In the genomic region with DNA sequence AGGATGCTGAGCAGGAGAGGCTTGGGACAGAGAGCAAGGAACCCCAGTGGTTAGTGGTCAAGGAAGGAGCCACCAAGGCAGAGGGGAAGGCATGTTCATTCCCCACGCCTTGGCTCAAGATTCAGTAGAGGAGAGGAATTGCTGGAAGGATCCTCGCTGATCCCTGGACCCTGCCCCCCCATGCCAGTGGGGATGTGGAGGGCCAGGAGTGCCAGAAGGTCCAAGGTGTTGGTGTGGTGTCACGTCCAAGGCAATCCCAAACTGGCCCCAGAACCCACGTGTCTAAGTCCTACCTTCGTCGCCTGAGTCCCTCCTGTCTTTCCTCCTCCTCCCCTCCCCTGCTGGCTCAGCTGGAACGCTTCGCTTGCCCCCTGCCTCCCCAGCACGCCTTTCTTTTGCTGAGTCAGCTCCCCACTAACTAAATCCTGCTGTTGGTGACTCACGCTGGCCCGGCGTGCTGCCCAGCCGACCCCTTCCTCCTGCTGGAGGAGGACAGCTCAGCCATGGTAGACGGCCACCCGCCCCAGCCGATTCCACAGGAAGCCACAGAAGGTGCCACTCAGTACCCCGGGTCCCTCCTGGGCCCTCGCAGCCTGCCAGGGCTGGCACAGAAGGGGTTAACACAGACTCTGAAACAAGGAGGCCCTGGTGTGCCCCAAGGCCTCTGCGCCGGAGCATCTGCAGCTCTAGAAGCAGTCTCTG, we compare ENCODE assay signal across 10 cellular contexts. TPM values are rescaled to one million over a fixed set of nuclear protein-coding genes. Genes with fewer than 3 reads are reported as not detected.
DNase-seq lines count a peak whose midpoint lies in the region; FAIRE-seq and TF ChIP-seq lines count a peak whose summit lies in the region.
"Had no signal": no experiment of that assay in that cellular context is flagged by ENCODE, and none has a peak within 500 bp of the region (broad histone marks: within the 10 kb centered on the region; RNA-seq: fewer than 3 reads in every experiment).

No MANE protein-coding gene starts in this region.

- TF ChIP-seq CTCF in AG09309 (IDR thresholded peaks at IDR 0.05; ENCODE audit: control insufficient read depth, insufficient read depth, low read depth, low read length, missing control alignments) (peak; percentile 28), NB4 (IDR thresholded peaks at IDR 0.05; ENCODE audit: low read depth, low read length) (no peak), endothelial cell of umbilical vein (IDR thresholded peaks at IDR 0.05; ENCODE audit: extremely low read depth in 1 of 2, insufficient read depth in 1 of 2, low read depth in 1 of 2, low read length in 2 of 2) (no peak), nephron progenitor cell (IDR thresholded peaks at IDR 0.05) (no peak)

- peaks cover 10% of the 10 kb centered on the region for H3K36me3 Mint-ChIP-seq in nephron progenitor cell (ENCODE audit: low read depth)

- H4K20me1 ChIP-seq in endothelial cell of umbilical vein (replicated peaks; ENCODE audit: control insufficient read depth, extremely low read depth, insufficient read depth, low read length): no peaks in the 10 kb centered on the region

- no peaks in the 10 kb centered on the region for H3K79me2 ChIP-seq in endothelial cell of umbilical vein (ENCODE audit: control insufficient read depth, insufficient read depth, low read length)

- H3K9me3 Mint-ChIP-seq in nephron progenitor cell: no peaks in the 10 kb centered on the region
- H3K9me3 Mint-ChIP-seq: activated T-cell treated with anti-CD3 and anti-CD28 coated beads, Interleukin-2, amount 50 U/mL, for 4 hours had no signal

- H3K27ac Mint-ChIP-seq in nephron progenitor cell: peak overlapping the region; percentile 59

- BruUV-seq in endothelial cell of umbilical vein (replicated peaks; lab: Mats Ljungman, UMichigan): no TSS peak

- H3K4me1 ChIP-seq in endothelial cell of umbilical vein (ENCODE audit: control insufficient read depth, extremely low read depth, insufficient read depth, low read length): no peaks in the 10 kb centered on the region

- no peak overlapping the region for H3K4me2 ChIP-seq in endothelial cell of umbilical vein (ENCODE audit: insufficient read depth, low read length)

- H3K4me1 Mint-ChIP-seq in nephron progenitor cell: peaks cover 57% of the 10 kb centered on the region

- H3K4me3 ChIP-seq in AG09309 (ENCODE audit: control insufficient read depth, low read depth, low read length): no peak overlapping the region
- no peak overlapping the region for H3K4me3 ChIP-seq in NB4 (ENCODE audit: low read depth, low read length)
- H3K4me3 ChIP-seq in endothelial cell of umbilical vein (replicated peaks in 1 of 3; ENCODE audit: insufficient read depth in 1 of 3, low read depth in 1 of 3, low read length in 3 of 3): no peak overlapping the region

- H2AFZ ChIP-seq in endothelial cell of umbilical vein (ENCODE audit: low read depth, low read length): no peak overlapping the region

- H3K36me3 ChIP-seq in endothelial cell of umbilical vein (ENCODE audit: control insufficient read depth in 2 of 2, extremely low read depth in 1 of 2, insufficient read depth in 2 of 2, low read length in 2 of 2): peaks cover 0 to 2% of the 10 kb centered on the region in 2 experiments

- H3K27me3 Mint-ChIP-seq in nephron progenitor cell (ENCODE audit: low read depth, poor library complexity): no peaks in the 10 kb centered on the region

- no peak for TF ChIP-seq POLR2A in NB4 (IDR thresholded peaks at IDR 0.05; ENCODE audit: extremely low read depth, insufficient read length)
- no peak for TF ChIP-seq POLR2A in endothelial cell of umbilical vein (IDR thresholded peaks at IDR 0.05; ENCODE audit: low read depth, low read length)

- peak; percentile 85 for FAIRE-seq in endothelial cell of umbilical vein (lab: Jason Lieb, UNC)

- no peak overlapping the region for H3K9ac ChIP-seq in endothelial cell of umbilical vein (replicated peaks; ENCODE audit: extremely low read depth, insufficient read depth, low read length)

- intact Hi-C loops in endothelial cell of umbilical vein (cut with micrococcal nuclease): loop anchor here (5.0 kb wide), 2 partner anchors 48 to 63 kb away; no protein-coding TSS in a partner anchor

- dilution Hi-C loops in endothelial cell of umbilical vein (cut with MboI; ENCODE audit: extremely low pct_ligation_motif_present, low sequenced_read_pairs): loop anchor here (25.0 kb wide), 1 partner anchor 198 kb away; a partner anchor contains a TSS

- H3K9me1 ChIP-seq in endothelial cell of umbilical vein (replicated peaks; ENCODE audit: control insufficient read depth, extremely low read depth, insufficient read depth, low read length): no peaks in the 10 kb centered on the region

- DNase-seq in AG09309 (ENCODE audit: low read depth) (no peak), NB4 (ENCODE audit: low read depth) (peak; percentile 73), endothelial cell of umbilical vein (ENCODE audit: low read depth, low spot score) (peak; percentile 37), nephron progenitor cell (peak; percentile 37), DMS 273 treated with DMSO at 0.1 percent for 48 hours (lab: John Stamatoyannopoulos, UW) (no peak)
- no peak for DNase-seq in activated naive CD4-positive, alpha-beta T cell (lab: John Stamatoyannopoulos, UW)
- DNase-seq in NK-92 treated with Interleukin-12 subunit alpha and Interleukin-12 subunit beta, amount 100 ng/mL, for 24 hours (lab: John Stamatoyannopoulos, UW): no peak
- no peak for DNase-seq in activated CD4-positive, alpha-beta T cell treated with anti-CD3 and anti-CD28 coated beads for 48 hours
- DNase-seq: activated T-cell treated with anti-CD3 and anti-CD28 coated beads, Interleukin-2, amount 50 U/mL, for 4 hours; DMS79 had no signal

- no peak overlapping the region for H3K27ac ChIP-seq in endothelial cell of umbilical vein (ENCODE audit: insufficient read depth, low read depth, low read length)

- H3K4me3 Mint-ChIP-seq in nephron progenitor cell: peak overlapping the region; percentile 26
- H3K4me3 Mint-ChIP-seq: activated T-cell treated with anti-CD3 and anti-CD28 coated beads, Interleukin-2, amount 50 U/mL, for 4 hours had no signal

- no peaks in the 10 kb centered on the region for H3K27me3 ChIP-seq in endothelial cell of umbilical vein (ENCODE audit: control insufficient read depth in 2 of 2, insufficient read depth in 2 of 2, low read length in 2 of 2)

- H3K9me3 ChIP-seq in endothelial cell of umbilical vein (replicated peaks; ENCODE audit: control insufficient read depth, insufficient read depth, low read length): no peaks in the 10 kb centered on the region

- POLR2A ChIA-PET in endothelial cell of umbilical vein (lab: Charles Lee): no interaction called here

- CTCF ChIA-PET in endothelial cell of umbilical vein (lab: Charles Lee): interaction anchor here (0.7 to 5.3 kb wide), 7 partner anchors 21 to 203 kb away, joined by 3 to 55 read pairs (median 7); a partner anchor contains a TSS

TF ChIP-seq in endothelial cell of umbilical vein, 7 proteins besides CTCF, POLR2A, EP300 and RAD21:
- TF ChIP-seq EZH2 (IDR thresholded peaks at IDR 0.05; ENCODE audit: borderline replicate concordance, low read depth, low read length, severe bottlenecking): no peak
- peak; percentile 34 for TF ChIP-seq FOS (IDR thresholded peaks at IDR 0.05; ENCODE audit: borderline replicate concordance, insufficient read depth, low read length)

RNA-seq across cellular contexts. Expression of a gene that starts 37.6 kb away (rescaled TPM):
- total RNA-seq in endothelial cell of umbilical vein: not detected in 2 replicates
- not detected in 2 replicates for polyA plus RNA-seq in endothelial cell of umbilical vein
- not detected in 2 replicates for polyA plus RNA-seq in endothelial cell of umbilical vein (2011; cell fraction: cytosol; rRNA removed)
- polyA plus RNA-seq in endothelial cell of umbilical vein (2011; cell fraction: nucleus; rRNA removed): not detected in 2 replicates
- polyA plus RNA-seq in endothelial cell of umbilical vein (2012): not detected in 2 replicates
- polyA minus RNA-seq in endothelial cell of umbilical vein: not detected in 2 replicates
- not detected for polyA minus RNA-seq in endothelial cell of umbilical vein (2011; cell fraction: cytosol; rRNA and poly(A)+ RNA removed)
- not detected in 2 replicates for polyA minus RNA-seq in endothelial cell of umbilical vein (2011; cell fraction: nucleus; rRNA and poly(A)+ RNA removed)

RNA-seq across cellular contexts. Expression of a gene that starts 44.4 kb away (rescaled TPM):
- total RNA-seq in endothelial cell of umbilical vein: not detected in 2 replicates
- not detected in 2 replicates for polyA plus RNA-seq in endothelial cell of umbilical vein
- polyA plus RNA-seq in endothelial cell of umbilical vein (2011; cell fraction: cytosol; rRNA removed): not detected in 2 replicates
- polyA plus RNA-seq in endothelial cell of umbilical vein (2011; cell fraction: nucleus; rRNA removed): not detected in 2 replicates
- polyA plus RNA-seq in endothelial cell of umbilical vein (2012): not detected in 2 replicates
- polyA minus RNA-seq in endothelial cell of umbilical vein: 0.28 TPM in 1 of 2 replicates, not detected in the other
- not detected for polyA minus RNA-seq in endothelial cell of umbilical vein (2011; cell fraction: cytosol; rRNA and poly(A)+ RNA removed)
- not detected in 2 replicates for polyA minus RNA-seq in endothelial cell of umbilical vein (2011; cell fraction: nucleus; rRNA and poly(A)+ RNA removed)

Comparison
In these comparisons a context has a peak if more than half of its experiments do, and no peak if none do; other contexts are left out.
1. DNase-seq: peak in NB4 (single experiment), endothelial cell of umbilical vein (single experiment) and nephron progenitor cell (single experiment); none in AG09309 (single experiment), activated naive CD4-positive, alpha-beta T cell (0 of 4), DMS 273 treated with DMSO at 0.1 percent for 48 hours (single experiment), NK-92 treated with Interleukin-12 subunit alpha and Interleukin-12 subunit beta, amount 100 ng/mL, for 24 hours (single experiment) and activated CD4-positive, alpha-beta T cell treated with anti-CD3 and anti-CD28 coated beads for 48 hours (single experiment).